1 cellular context compared by ENCODE assay signal in the genomic region with DNA sequence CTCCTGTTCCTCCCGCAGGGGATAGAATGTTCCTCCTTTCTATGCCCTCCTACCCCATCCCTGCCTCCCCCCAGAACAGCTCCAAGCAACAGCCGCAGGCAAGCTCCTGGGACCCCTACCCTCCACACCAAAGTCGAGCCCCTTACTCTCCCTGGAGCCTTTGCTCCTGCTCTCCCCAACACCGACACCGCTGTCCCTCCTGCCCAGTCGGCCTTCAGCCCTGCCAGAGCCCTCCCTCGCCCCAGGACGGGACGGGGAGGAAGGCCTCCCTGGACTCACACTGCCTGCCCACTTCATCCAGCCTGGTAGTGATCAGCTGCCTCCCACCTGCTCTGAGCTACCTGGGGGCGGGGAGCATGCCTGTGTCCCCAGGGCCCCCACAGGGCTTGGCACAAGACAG.
TF ChIP-seq lines count a peak whose summit lies in the region.

No MANE protein-coding gene starts in this region.

TF ChIP-seq in K562, 482 proteins besides CTCF, POLR2A, EP300 and RAD21:
- TF ChIP-seq VEZF1 (CRISPR knock-in tag; IDR thresholded peaks at IDR 0.05): 0 out of 2 replicates have a peak, but pooled peaks have one; percentile 23
TF ChIP-seq in K562: peak in this region for 1; not testable (repeated sequence) for 481.
